In genomic region chr13:78020861-78021260, GRCh38 we compare ENCODE assay signal across 2 cellular contexts.
TF ChIP-seq lines count a peak whose summit lies in the region.

No MANE protein-coding gene starts in this region.

TF ChIP-seq in liver, 16 proteins besides CTCF, POLR2A, EP300 and RAD21 (continued from another document):
- TF ChIP-seq REST (IDR thresholded peaks at IDR 0.05): no peak
- TF ChIP-seq EGR1 (IDR thresholded peaks at IDR 0.05; ENCODE audit: low read depth in 2 of 2): no peak
- TF ChIP-seq, protein P1, sequence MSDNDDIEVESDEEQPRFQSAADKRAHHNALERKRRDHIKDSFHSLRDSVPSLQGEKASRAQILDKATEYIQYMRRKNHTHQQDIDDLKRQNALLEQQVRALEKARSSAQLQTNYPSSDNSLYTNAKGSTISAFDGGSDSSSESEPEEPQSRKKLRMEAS (IDR thresholded peaks at IDR 0.05): no peak
- no peak for TF ChIP-seq HNF4A (conservative IDR thresholded peaks at IDR 0.05)
- TF ChIP-seq FOXA1 (IDR thresholded peaks at IDR 0.05): no peak
- TF ChIP-seq NR2F2 (IDR thresholded peaks at IDR 0.05): peak; percentile 23
- no peak for TF ChIP-seq RXRA (IDR thresholded peaks at IDR 0.05)

TF ChIP-seq in HepG2, 621 proteins besides CTCF, POLR2A, EP300 and RAD21 (continued from another document):
- TF ChIP-seq PBX2 (CRISPR knock-in tag; IDR thresholded peaks at IDR 0.05) (no peak), PHF5A (CRISPR knock-in tag; IDR thresholded peaks at IDR 0.05; ENCODE audit: low read depth, unreplicated experiment) (no peak), RBM39 (IDR thresholded peaks at IDR 0.05; ENCODE audit: low read depth, low read length, poor library complexity, severe bottlenecking) (no peak), ZNF781 (CRISPR knock-in tag; IDR thresholded peaks at IDR 0.05; ENCODE audit: borderline replicate concordance, not compliant biosample characterization) (no peak), ZFP36L2 (CRISPR knock-in tag; IDR thresholded peaks at IDR 0.05) (no peak), ZNF281 (CRISPR knock-in tag; IDR thresholded peaks at IDR 0.05; ENCODE audit: borderline replicate concordance) (no peak), ZNF713 (CRISPR knock-in tag; IDR thresholded peaks at IDR 0.05) (no peak), IRX3 (CRISPR knock-in tag; IDR thresholded peaks at IDR 0.05; ENCODE audit: borderline replicate concordance, low read depth) (no peak), SATB2 (CRISPR knock-in tag; IDR thresholded peaks at IDR 0.05) (no peak), KAT8 (CRISPR knock-in tag; IDR thresholded peaks at IDR 0.05) (no peak), POGK (CRISPR knock-in tag; conservative IDR thresholded peaks at IDR 0.05) (no peak), MIXL1 (CRISPR knock-in tag; IDR thresholded peaks at IDR 0.05) (no peak)
- TF ChIP-seq, protein P2, sequence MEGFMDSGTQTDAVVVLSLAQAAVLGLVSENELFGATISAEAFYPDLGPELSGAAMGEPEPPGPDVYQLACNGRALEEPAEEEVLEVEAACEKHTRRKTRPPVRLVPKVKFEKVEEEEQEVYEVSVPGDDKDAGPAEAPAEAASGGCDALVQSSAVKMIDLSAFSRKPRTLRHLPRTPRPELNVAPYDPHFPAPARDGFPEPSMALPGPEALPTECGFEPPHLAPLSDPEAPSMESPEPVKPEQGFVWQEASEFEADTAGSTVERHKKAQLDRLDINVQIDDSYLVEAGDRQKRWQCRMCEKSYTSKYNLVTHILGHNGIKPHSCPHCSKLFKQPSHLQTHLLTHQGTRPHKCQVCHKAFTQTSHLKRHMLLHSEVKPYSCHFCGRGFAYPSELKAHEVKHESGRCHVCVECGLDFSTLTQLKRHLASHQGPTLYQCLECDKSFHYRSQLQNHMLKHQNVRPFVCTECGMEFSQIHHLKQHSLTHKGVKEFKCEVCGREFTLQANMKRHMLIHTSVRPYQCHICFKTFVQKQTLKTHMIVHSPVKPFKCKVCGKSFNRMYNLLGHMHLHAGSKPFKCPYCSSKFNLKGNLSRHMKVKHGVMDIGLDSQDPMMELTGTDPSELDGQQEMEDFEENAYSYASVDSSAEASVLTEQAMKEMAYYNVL (CRISPR knock-in tag; IDR thresholded peaks at IDR 0.05; ENCODE audit: borderline replicate concordance): no peak
